In the genomic region with DNA sequence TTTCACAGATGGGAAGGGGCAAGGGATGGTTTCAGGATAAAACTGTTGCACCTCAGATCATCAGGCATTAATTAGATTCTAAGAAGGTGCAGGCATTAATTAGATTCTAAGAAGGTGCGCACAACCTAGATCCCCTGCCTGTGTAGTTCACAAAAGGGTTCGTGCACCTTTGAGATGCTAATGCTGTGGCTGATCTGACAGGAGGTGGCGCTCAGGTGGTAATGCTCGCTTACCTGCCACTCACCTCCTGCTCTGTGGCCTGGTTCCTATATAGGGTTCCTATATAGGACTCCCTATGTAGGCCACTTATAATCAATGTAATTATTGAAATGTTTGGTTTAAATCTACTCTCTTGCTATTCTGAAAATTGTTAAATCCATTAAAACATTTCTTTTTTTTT, we compare ENCODE assay signal across 26 cellular contexts.
DNase-seq lines count a peak whose midpoint lies in the region; ATAC-seq, FAIRE-seq and TF ChIP-seq lines count a peak whose summit lies in the region.
"Had no signal": no experiment of that assay in that cellular context is flagged by ENCODE, and none has a peak within 500 bp of the region (broad histone marks: within the 10 kb centered on the region; RNA-seq: fewer than 3 reads in every experiment).

No MANE protein-coding gene starts in this region.

- CTCF ChIA-PET in Calu3 (lab: Charles Lee): no interaction called here
- CTCF ChIA-PET in H1 (lab: Charles Lee; ENCODE audit: partially characterized antibody): interaction anchor here (0.6 to 2.2 kb wide), 2 partner anchors 14 to 524 kb away, joined by 3 to 9 read pairs; no protein-coding TSS in a partner anchor

- no peak for TF ChIP-seq CTCF in Calu3 (IDR thresholded peaks at IDR 0.05; ENCODE audit: unreplicated experiment)
- TF ChIP-seq CTCF in GM23338 (conservative IDR thresholded peaks at IDR 0.05; ENCODE audit: low read depth in 2 of 2): peak; percentile 33 to 60; a peak in 3 of 4 replicates
- peak; percentile 45 for TF ChIP-seq CTCF in LNCaP clone FGC (IDR thresholded peaks at IDR 0.05; ENCODE audit: control insufficient read depth, extremely low read depth, insufficient read depth)
- peak in 2 of 3 experiments; percentile 28 to 42; a peak in 2 of 4 replicates for TF ChIP-seq CTCF in H1 (IDR thresholded peaks at IDR 0.05; ENCODE audit: control extremely low read depth in 1 of 3, insufficient read depth in 1 of 3, low read depth in 1 of 3, low read length in 3 of 3)
- TF ChIP-seq CTCF in glutamatergic neuron (IDR thresholded peaks at IDR 0.05; ENCODE audit: partially characterized antibody, unreplicated experiment): no peak

- H3K36me3 ChIP-seq in GM23338 (ENCODE audit: insufficient read depth) (0 out of 2 replicates have a peak, but pooled peaks cover 5% of the 10 kb centered on the region), H1 (ENCODE audit: control insufficient read depth in 2 of 4, insufficient read depth in 4 of 4, low read length in 3 of 4) (no peaks in the 10 kb centered on the region)
- H3K36me3 ChIP-seq: MG63 had no signal

- H4K20me1 ChIP-seq in GM23338 (replicated peaks; ENCODE audit: insufficient read depth) (no peaks in the 10 kb centered on the region), H1 (replicated peaks in 1 of 2; ENCODE audit: control insufficient read depth in 1 of 2, insufficient read depth in 2 of 2, low read length in 2 of 2) (no peaks in the 10 kb centered on the region)

- H3K4me3 ChIP-seq in GM23338: no peak overlapping the region
- H3K4me3 ChIP-seq in LNCaP clone FGC (ENCODE audit: low read depth, low read length): no peak overlapping the region
- H3K4me3 ChIP-seq in H1 (ENCODE audit: extremely low read depth in 1 of 4, insufficient read depth in 2 of 4, low read depth in 3 of 4, low read length in 4 of 4): no peak overlapping the region
- H3K4me3 ChIP-seq: K562, MG63 had no signal

- H3K4me1 Mint-ChIP-seq in Calu3 (ENCODE audit: low read depth, unreplicated experiment) (no peaks in the 10 kb centered on the region), GM23338 (peaks cover 5% of the 10 kb centered on the region; the same call in 1 of the 3 replicates), glutamatergic neuron (ENCODE audit: low read depth, unreplicated experiment) (no peaks in the 10 kb centered on the region)
- H3K4me1 Mint-ChIP-seq: CD8-positive, alpha-beta memory T cell had no signal

- H3K79me1 ChIP-seq in H1 (ENCODE audit: low read depth, low read length): no peaks in the 10 kb centered on the region

- no peak overlapping the region for H2BK20ac ChIP-seq in H1 (ENCODE audit: low read length)

- peak; percentile 18 to 23; a peak in 2 of 4 replicates for TF ChIP-seq RAD21 in H1 (IDR thresholded peaks at IDR 0.05 in 1 of 2, conservative IDR thresholded peaks at IDR 0.05 in 1 of 2; ENCODE audit: low read depth in 2 of 2, low read length in 2 of 2)

- no peak overlapping the region for H2BK5ac ChIP-seq in H1 (ENCODE audit: low read depth, low read length)

- H3K27ac Mint-ChIP-seq in Calu3 (ENCODE audit: unreplicated experiment): no peak overlapping the region
- H3K27ac Mint-ChIP-seq in GM23338: no peak overlapping the region
- no peak overlapping the region for H3K27ac Mint-ChIP-seq in glutamatergic neuron (ENCODE audit: unreplicated experiment)
- H3K27ac Mint-ChIP-seq: CD8-positive, alpha-beta memory T cell; T-helper 1 cell treated with Interleukin-12 subunit alpha and Interleukin-12 subunit beta and Interleukin-4 antibody, amounts not matched to agents 30 μg/mL and 1 μg/mL, for 36 hours had no signal

- H4K5ac ChIP-seq in H1 (ENCODE audit: insufficient read length, low read depth, low read length): no peak overlapping the region

- no peak for TF ChIP-seq POLR2A in H1 (IDR thresholded peaks at IDR 0.05; ENCODE audit: control extremely low read depth in 1 of 2, low read depth in 2 of 2, low read length in 2 of 2)

- no peak overlapping the region for H3K9ac ChIP-seq in H1 (replicated peaks in 1 of 4; ENCODE audit: extremely low read depth in 1 of 4, low read depth in 3 of 4, low read length in 3 of 4)
- H3K9ac ChIP-seq: SK-N-SH had no signal

- ATAC-seq in GM23338: peak; percentile 98
- ATAC-seq: K562, Panc1 had no signal

- FAIRE-seq in H1 (lab: Jason Lieb, UNC): peak; percentile 75
- FAIRE-seq: K562 had no signal

- no peak overlapping the region for H4K91ac ChIP-seq in H1 (replicated peaks; ENCODE audit: insufficient read length, low read length)

- 24% methylated on average over 4 of the region's 4 CpGs; no CpG with 5 or more reads in 1 of the 2 experiments for WGBS in H1 (ENCODE audit: extremely low coverage in 1 of 2, insufficient coverage in 1 of 2, insufficient read length in 1 of 2, insufficient replicate concordance in 2 of 2, low coverage in 1 of 2, low lambda C conversion rate in 2 of 2, missing lambda C conversion rate in 1 of 2), 2 experiments

- no peak overlapping the region for H2BK120ac ChIP-seq in H1 (replicated peaks; ENCODE audit: low read depth, low read length)

- H3K4me3 Mint-ChIP-seq in Calu3 (ENCODE audit: low read depth, unreplicated experiment) (no peak overlapping the region), GM23338 (no peak overlapping the region), glutamatergic neuron (ENCODE audit: unreplicated experiment) (no peak overlapping the region)
- H3K4me3 Mint-ChIP-seq: CD8-positive, alpha-beta memory T cell; T-helper 1 cell treated with Interleukin-12 subunit alpha and Interleukin-12 subunit beta and Interleukin-4 antibody, amounts not matched to agents 30 μg/mL and 1 μg/mL, for 36 hours had no signal

- peak; percentile 10 for DNase-seq in Calu3
- DNase-seq in GM23338 (ENCODE audit: low spot score): peak; percentile 60
- DNase-seq in LNCaP clone FGC (ENCODE audit: low read depth): no peak
- no peak for DNase-seq in H1 (ENCODE audit: low read depth in 1 of 2, low spot score in 2 of 2)
- DNase-seq in caudate nucleus (lab: John Stamatoyannopoulos, UW): no peak
- DNase-seq in SIG-M5 treated with dmso at 0.1 percent for 504 hours (lab: John Stamatoyannopoulos, UW; ENCODE audit: unreplicated experiment): no peak
- DNase-seq in glutamatergic neuron: no peak
- DNase-seq: C1 segment of cervical spinal cord; CD8-positive, alpha-beta memory T cell; DMS153; GOT3; Kasumi-1; MG63; NCI-H1048; NCI-H1417 treated with DMSO at 0.1 percent for 48 hours; NCI-H1694 treated with DMSO at 0.1 percent for 48 hours; NCI-H2081 treated with DMSO at 0.1 percent for 48 hours; NCI-H446; NCI-H524 treated with DMSO at 0.1 percent for 48 hours; SIG-M5; SK-N-SH; SW 1271; T-helper 9 cell had no signal

- no peak overlapping the region for H3K56ac ChIP-seq in H1 (replicated peaks; ENCODE audit: insufficient read length, low read depth, low read length)

- BruUV-seq in Calu3 (replicated peaks; lab: Mats Ljungman, UMichigan): no TSS peak

- no peak overlapping the region for H4K8ac ChIP-seq in H1 (ENCODE audit: extremely low read depth, insufficient read depth, low read length)

- H3K27me3 Mint-ChIP-seq in Calu3 (ENCODE audit: unreplicated experiment) (no peaks in the 10 kb centered on the region), GM23338 (ENCODE audit: insufficient read depth, low read depth, poor library complexity) (no peaks in the 10 kb centered on the region), glutamatergic neuron (ENCODE audit: unreplicated experiment) (no peaks in the 10 kb centered on the region)

- H3K36me3 Mint-ChIP-seq in Calu3 (ENCODE audit: insufficient read depth, unreplicated experiment) (no peaks in the 10 kb centered on the region), GM23338 (ENCODE audit: low read depth) (peaks cover 10% of the 10 kb centered on the region), glutamatergic neuron (ENCODE audit: unreplicated experiment) (peaks cover 6% of the 10 kb centered on the region)
- H3K36me3 Mint-ChIP-seq: CD8-positive, alpha-beta memory T cell had no signal

- POLR2A ChIA-PET in H1 (lab: Charles Lee; ENCODE audit: partially characterized antibody): no interaction called here

- no peak overlapping the region for H2BK15ac ChIP-seq in H1 (ENCODE audit: low read length)

- H2AK5ac ChIP-seq in H1 (ENCODE audit: low read depth, low read length): no peak overlapping the region

- no peak overlapping the region for H3K27ac ChIP-seq in GM23338 (ENCODE audit: low read depth)
- H3K27ac ChIP-seq in H1 (ENCODE audit: low read depth, low read length): no peak overlapping the region
- H3K27ac ChIP-seq in caudate nucleus (ENCODE audit: low read depth, low read length): no peak overlapping the region

- intact Hi-C loops in Calu3 (cut with micrococcal nuclease; ENCODE audit: unreplicated experiment): no loop called here

- H3K79me2 ChIP-seq in GM23338 (replicated peaks; ENCODE audit: insufficient read depth): no peaks in the 10 kb centered on the region
- no peaks in the 10 kb centered on the region for H3K79me2 ChIP-seq in H1 (ENCODE audit: control insufficient read depth in 1 of 2, insufficient read depth in 2 of 2, low read length in 2 of 2)

- no peak overlapping the region for H3K4ac ChIP-seq in H1 (replicated peaks; ENCODE audit: insufficient read length, low read depth, low read length)

- H3K18ac ChIP-seq in H1 (ENCODE audit: extremely low read depth, low read length): no peak overlapping the region

- no peaks in the 10 kb centered on the region for H3F3A ChIP-seq in GM23338 (replicated peaks; ENCODE audit: low read depth)

- H3K23ac ChIP-seq in H1 (ENCODE audit: insufficient read length): no peak overlapping the region

- no peak overlapping the region for H3K14ac ChIP-seq in H1 (ENCODE audit: insufficient read length)

- H2AFZ ChIP-seq in GM23338: no peak overlapping the region
- H2AFZ ChIP-seq in H1 (ENCODE audit: low read length): no peak overlapping the region

- no peaks in the 10 kb centered on the region for H3K9me3 Mint-ChIP-seq in Calu3 (ENCODE audit: low read depth, unreplicated experiment)
- H3K9me3 Mint-ChIP-seq in GM23338: peaks cover 25% of the 10 kb centered on the region
- no peaks in the 10 kb centered on the region for H3K9me3 Mint-ChIP-seq in glutamatergic neuron (ENCODE audit: unreplicated experiment)
- H3K9me3 Mint-ChIP-seq: CD8-positive, alpha-beta memory T cell had no signal

- H3K4me2 ChIP-seq in GM23338 (no peak overlapping the region), H1 (ENCODE audit: insufficient read depth in 1 of 2, low read depth in 2 of 2, low read length in 2 of 2) (no peak overlapping the region)
- H3K4me2 ChIP-seq: SK-N-SH had no signal

- H3K23me2 ChIP-seq in H1 (ENCODE audit: low read depth, low read length): no peaks in the 10 kb centered on the region

- H3K27me3 ChIP-seq in GM23338 (ENCODE audit: insufficient read depth) (no peaks in the 10 kb centered on the region), H1 (replicated peaks in 1 of 4; ENCODE audit: control insufficient read depth in 3 of 4, extremely low read depth in 1 of 4, insufficient read depth in 3 of 4, low read length in 3 of 4) (no peaks in the 10 kb centered on the region)

- H3K9me2 ChIP-seq in GM23338 (ENCODE audit: insufficient read depth): no peaks in the 10 kb centered on the region
- H3K9me2 ChIP-seq: SK-N-SH had no signal

- H3K9me3 ChIP-seq in H1 (ENCODE audit: insufficient read depth in 2 of 2, low read depth in 1 of 2, low read length in 1 of 2): peaks cover 6 to 10% of the 10 kb centered on the region in 2 experiments; a peak in 2 of 4 replicates
- H3K9me3 ChIP-seq: MG63 had no signal

- no peak for TF ChIP-seq EP300 in H1 (IDR thresholded peaks at IDR 0.05; ENCODE audit: borderline replicate concordance in 1 of 2, low read depth in 2 of 2, low read length in 2 of 2)

- H2BK12ac ChIP-seq in H1 (ENCODE audit: low read depth, low read length): no peak overlapping the region

- H3K4me1 ChIP-seq in GM23338 (ENCODE audit: insufficient read depth) (no peaks in the 10 kb centered on the region), H1 (replicated peaks in 1 of 4; ENCODE audit: control insufficient read depth in 3 of 4, insufficient read depth in 4 of 4, low read length in 3 of 4) (no peaks in the 10 kb centered on the region)

Comparison
In these comparisons a context has a peak if more than half of its experiments do, and no peak if none do; other contexts are left out.
1. DNase-seq: peak in Calu3 (single experiment) and GM23338 (single experiment); none in LNCaP clone FGC (single experiment), H1 (0 of 2), caudate nucleus (0 of 61), SIG-M5 treated with dmso at 0.1 percent for 504 hours (single experiment) and glutamatergic neuron (single experiment).
2. CTCF ChIP-seq: peak in GM23338 (2 of 2), LNCaP clone FGC (single experiment) and H1 (2 of 3); none in Calu3 (single experiment) and glutamatergic neuron (single experiment).